Comparison of ENCODE assay signal across 17 cellular contexts in the genomic region with DNA sequence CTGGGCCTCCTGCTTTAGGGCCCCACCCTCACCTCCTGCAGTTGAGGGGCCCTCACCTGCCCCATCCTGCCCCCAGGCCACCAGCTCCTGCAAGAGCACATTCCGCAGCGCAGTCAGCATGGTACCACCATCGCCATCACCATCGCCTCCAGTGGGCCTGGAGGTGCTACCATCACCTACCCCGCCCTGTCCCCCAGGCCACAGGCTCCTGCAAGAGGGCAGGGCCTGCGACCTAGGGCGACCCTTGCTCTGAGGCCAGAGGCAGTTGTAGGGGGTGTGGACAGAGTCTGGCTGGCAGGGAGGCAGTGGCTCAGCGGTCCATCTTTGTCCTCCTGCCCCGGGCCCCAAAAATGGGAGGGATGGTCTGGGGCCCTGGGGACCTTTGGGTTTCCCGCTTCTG. TPM values are rescaled to one million over a fixed set of nuclear protein-coding genes. Genes with fewer than 3 reads are reported as not detected.
DNase-seq lines count a peak whose midpoint lies in the region; ATAC-seq and TF ChIP-seq lines count a peak whose summit lies in the region.
"Had no signal": no experiment of that assay in that cellular context is flagged by ENCODE, and none has a peak within 500 bp of the region (broad histone marks: within the 10 kb centered on the region; RNA-seq: fewer than 3 reads in every experiment).

No MANE protein-coding gene starts in this region.

- no peak overlapping the region for H2BK120ac ChIP-seq in trophoblast cell (ENCODE audit: insufficient read depth, low read length, poor library complexity)

- no peak overlapping the region for H3K27ac ChIP-seq in CD8-positive, alpha-beta memory T cell (ENCODE audit: low read depth, low read length)
- H3K27ac ChIP-seq in ascending aorta (peak overlapping the region; percentile 74 to 80), trophoblast cell (ENCODE audit: low read depth, low read length) (no peak overlapping the region), PC-9 (no peak overlapping the region)
- H3K27ac ChIP-seq: gastrocnemius medialis had no signal

- H3K4me1 Mint-ChIP-seq in CD8-positive, alpha-beta memory T cell = peaks cover 0 to 15% (median 12%) of the 10 kb centered on the region in 3 donors
- peaks cover 21% of the 10 kb centered on the region for H3K4me1 Mint-ChIP-seq in activated naive CD4-positive, alpha-beta T cell treated with anti-CD3 and anti-CD28 coated beads, Interleukin-2, amount 10 ng/mL, durations not matched to agents 7 days and 5 days

- no peak overlapping the region for H3K23ac ChIP-seq in trophoblast cell (ENCODE audit: low read length)

- H3K4me2 ChIP-seq in trophoblast cell (ENCODE audit: low read length) (no peak overlapping the region), PC-9 (no peak overlapping the region)

- H3K4ac ChIP-seq in trophoblast cell (ENCODE audit: low read depth, low read length) = no peak overlapping the region

- peak overlapping the region in 5 of 7 donors; percentile 42 to 71 (median 47) for H3K4me3 Mint-ChIP-seq in CD8-positive, alpha-beta memory T cell
- H3K4me3 Mint-ChIP-seq in activated naive CD4-positive, alpha-beta T cell treated with anti-CD3 and anti-CD28 coated beads, Interleukin-2, amount 10 ng/mL, durations not matched to agents 7 days and 5 days = no peak overlapping the region
- H3K4me3 Mint-ChIP-seq: activated T-helper 1 cell treated with anti-CD3 and anti-CD28 coated beads, Interleukin-12 subunit alpha, Interleukin-12 subunit beta, Interleukin-2, Interleukin-4 antibody, amounts not matched to agents 30 ng/mL and 10 ng/mL and 1 ng/mL, durations not matched to agents 14 hours and 24 hours and 36 hours; HFFc6; nephron progenitor cell had no signal

- H3K4me3 ChIP-seq in CD8-positive, alpha-beta memory T cell (ENCODE audit: low read length) = no peak overlapping the region
- H3K4me3 ChIP-seq in ascending aorta (peak overlapping the region in 1 of 2 donors; percentile 16), trophoblast cell (ENCODE audit: low read depth, low read length) (no peak overlapping the region), PC-9 (no peak overlapping the region)
- H3K4me3 ChIP-seq: SK-N-MC had no signal

- peaks cover 0 to 4% of the 10 kb centered on the region in 2 donors for H3K27me3 Mint-ChIP-seq in CD8-positive, alpha-beta memory T cell
- peaks cover 32% of the 10 kb centered on the region for H3K27me3 Mint-ChIP-seq in activated naive CD4-positive, alpha-beta T cell treated with anti-CD3 and anti-CD28 coated beads, Interleukin-2, amount 10 ng/mL, durations not matched to agents 7 days and 5 days

- H3K4me1 ChIP-seq in CD8-positive, alpha-beta memory T cell (ENCODE audit: insufficient read depth, low read length) = peaks cover 16% of the 10 kb centered on the region
- H3K4me1 ChIP-seq in ascending aorta = peaks cover 4 to 39% of the 10 kb centered on the region in 2 donors
- H3K4me1 ChIP-seq in trophoblast cell (ENCODE audit: control insufficient read depth in 1 of 2, insufficient read depth in 2 of 2, low read length in 2 of 2) = peaks cover 25 to 31% of the 10 kb centered on the region in 2 experiments
- no peaks in the 10 kb centered on the region for H3K4me1 ChIP-seq in PC-9 (replicated peaks; ENCODE audit: insufficient read depth)

- no CpG with 5 or more reads among the region's 10 CpGs for WGBS in trophoblast cell (ENCODE audit: extremely low coverage, insufficient coverage, insufficient read length)

- H3K27me3 ChIP-seq in CD8-positive, alpha-beta memory T cell (ENCODE audit: insufficient read depth, low read length, poor library complexity, severe bottlenecking) = no peaks in the 10 kb centered on the region
- no peaks in the 10 kb centered on the region for H3K27me3 ChIP-seq in ascending aorta
- H3K27me3 ChIP-seq in trophoblast cell (ENCODE audit: insufficient read depth, low read length) = no peaks in the 10 kb centered on the region
- peaks cover 22% of the 10 kb centered on the region; the same call in 1 of the 2 replicates for H3K27me3 ChIP-seq in PC-9 (ENCODE audit: insufficient read depth, low read depth)
- H3K27me3 ChIP-seq: gastrocnemius medialis had no signal

- intact Hi-C loops in ascending aorta (cut with DNase I) = loop anchor here (5.0 to 10.0 kb wide), 2 partner anchors 123 to 901 kb away; partner anchors contain the start of genes CCNQ, EMD and FLNA
- intact Hi-C loops in PC-9 (cut with micrococcal nuclease; ENCODE audit: unreplicated experiment) = no loop called here

- DNase-seq in CD8-positive, alpha-beta memory T cell = no peak
- DNase-seq in ascending aorta (ENCODE audit: low spot score in 2 of 2) = no peak
- DNase-seq in trophoblast cell = peak; percentile 86 to 87
- DNase-seq in activated naive CD4-positive, alpha-beta T cell treated with anti-CD3 and anti-CD28 coated beads, Interleukin-2, amount 10 ng/mL, durations not matched to agents 7 days and 5 days = no peak
- DNase-seq in PC-9 = no peak
- DNase-seq: AML-193, amniotic stem cell, cerebellar nuclear complex, gastrocnemius medialis, NCI-H2029 treated with DMSO at 0.1 percent for 48 hours, NCI-H524, OCI-M1 had no signal

- no peak overlapping the region for H3K27ac Mint-ChIP-seq in CD8-positive, alpha-beta memory T cell
- no peak overlapping the region for H3K27ac Mint-ChIP-seq in activated naive CD4-positive, alpha-beta T cell treated with anti-CD3 and anti-CD28 coated beads, Interleukin-2, amount 10 ng/mL, durations not matched to agents 7 days and 5 days
- H3K27ac Mint-ChIP-seq: activated T-helper 1 cell treated with anti-CD3 and anti-CD28 coated beads, Interleukin-12 subunit alpha, Interleukin-12 subunit beta, Interleukin-2, Interleukin-4 antibody, amounts not matched to agents 30 ng/mL and 10 ng/mL and 1 ng/mL, durations not matched to agents 14 hours and 24 hours and 36 hours; nephron progenitor cell had no signal

- no peak overlapping the region for H2AFZ ChIP-seq in trophoblast cell (ENCODE audit: insufficient read depth, low read length, poor library complexity)
- no peak overlapping the region for H2AFZ ChIP-seq in PC-9

- H3K9me3 ChIP-seq in CD8-positive, alpha-beta memory T cell (ENCODE audit: low read length) = no peaks in the 10 kb centered on the region
- H3K9me3 ChIP-seq in ascending aorta (no peaks in the 10 kb centered on the region), trophoblast cell (ENCODE audit: insufficient read depth, low read depth, low read length) (no peaks in the 10 kb centered on the region), PC-9 (ENCODE audit: insufficient read depth, low read depth) (no peaks in the 10 kb centered on the region)
- H3K9me3 ChIP-seq: gastrocnemius medialis had no signal

- no peak overlapping the region for H2AK5ac ChIP-seq in trophoblast cell (ENCODE audit: low read length)

- H4K12ac ChIP-seq in trophoblast cell (ENCODE audit: low read depth, low read length) = no peak overlapping the region

- no peaks in the 10 kb centered on the region for H3K9me2 ChIP-seq in PC-9 (ENCODE audit: insufficient read depth)

- POLR2A ChIA-PET in CD8-positive, alpha-beta memory T cell (lab: Charles Lee) = no interaction called here
- POLR2A ChIA-PET in PC-9 (lab: Charles Lee; ENCODE audit: unreplicated experiment) = no interaction called here

- H4K20me1 ChIP-seq in PC-9 (ENCODE audit: insufficient read depth) = no peaks in the 10 kb centered on the region

- TF ChIP-seq CTCF in ascending aorta (IDR thresholded peaks at IDR 0.05) (no peak), PC-9 (conservative IDR thresholded peaks at IDR 0.05) (no peak)

- no peak for ATAC-seq in GM19351 (IDR thresholded peaks at IDR 0.05; ENCODE audit: unreplicated experiment)
- ATAC-seq: gastrocnemius medialis had no signal

- no peaks in the 10 kb centered on the region for H3K9me3 Mint-ChIP-seq in CD8-positive, alpha-beta memory T cell
- H3K9me3 Mint-ChIP-seq in activated naive CD4-positive, alpha-beta T cell treated with anti-CD3 and anti-CD28 coated beads, Interleukin-2, amount 10 ng/mL, durations not matched to agents 7 days and 5 days = no peaks in the 10 kb centered on the region
- H3K9me3 Mint-ChIP-seq: activated T-helper 1 cell treated with anti-CD3 and anti-CD28 coated beads, Interleukin-12 subunit alpha, Interleukin-12 subunit beta, Interleukin-2, Interleukin-4 antibody, amounts not matched to agents 30 ng/mL and 10 ng/mL and 1 ng/mL, durations not matched to agents 14 hours and 24 hours and 36 hours; HFFc6 had no signal

- H2BK5ac ChIP-seq in trophoblast cell (ENCODE audit: low read depth, low read length, poor library complexity) = no peak overlapping the region

- H2BK12ac ChIP-seq in trophoblast cell (ENCODE audit: low read length) = no peak overlapping the region

- no peak overlapping the region for H3K9ac ChIP-seq in trophoblast cell (ENCODE audit: low read length)

- H3K79me1 ChIP-seq in trophoblast cell (ENCODE audit: low read length) = peaks cover 21% of the 10 kb centered on the region

- H4K91ac ChIP-seq in trophoblast cell (ENCODE audit: low read depth, low read length) = peak overlapping the region; percentile 39

- no peaks in the 10 kb centered on the region for H3F3A ChIP-seq in PC-9 (ENCODE audit: insufficient read depth, low read depth)

- CTCF ChIA-PET in CD8-positive, alpha-beta memory T cell (lab: Charles Lee) = no interaction called here
- CTCF ChIA-PET in activated naive CD4-positive, alpha-beta T cell treated with anti-CD3 and anti-CD28 coated beads, Interleukin-2, amount 10 ng/mL, durations not matched to agents 7 days and 5 days (lab: Charles Lee) = no interaction called here
- CTCF ChIA-PET in PC-9 (lab: Charles Lee) = no interaction called here

- H3K36me3 ChIP-seq in CD8-positive, alpha-beta memory T cell (ENCODE audit: insufficient read depth, low read length) = no peaks in the 10 kb centered on the region
- H3K36me3 ChIP-seq in ascending aorta (no peaks in the 10 kb centered on the region), trophoblast cell (ENCODE audit: control insufficient read depth in 1 of 2, insufficient read depth in 2 of 2, low read length in 2 of 2) (no peaks in the 10 kb centered on the region), PC-9 (ENCODE audit: low read depth) (no peaks in the 10 kb centered on the region)
- H3K36me3 ChIP-seq: gastrocnemius medialis had no signal

- H3K14ac ChIP-seq in trophoblast cell (ENCODE audit: low read length) = no peak overlapping the region

- no peaks in the 10 kb centered on the region for H3K36me3 Mint-ChIP-seq in CD8-positive, alpha-beta memory T cell
- H3K36me3 Mint-ChIP-seq in activated naive CD4-positive, alpha-beta T cell treated with anti-CD3 and anti-CD28 coated beads, Interleukin-2, amount 10 ng/mL, durations not matched to agents 7 days and 5 days = no peaks in the 10 kb centered on the region

- BruUV-seq in PC-9 (replicated peaks; lab: Mats Ljungman, UMichigan) = no TSS peak

- H3K18ac ChIP-seq in trophoblast cell (ENCODE audit: low read length) = no peak overlapping the region

- no peak overlapping the region for H4K8ac ChIP-seq in trophoblast cell (ENCODE audit: low read depth, low read length)

- H3K79me2 ChIP-seq in trophoblast cell (ENCODE audit: control insufficient read depth, insufficient read depth, low read length, poor library complexity) (no peaks in the 10 kb centered on the region), PC-9 (ENCODE audit: low read depth) (0 out of 2 replicates have a peak, but pooled peaks cover 4% of the 10 kb centered on the region)

RNA-seq across cellular contexts. Expression of gene HAUS7, which starts 3.9 kb away (rescaled TPM):
- 10 to 100 TPM; 70.2 to 73.8 TPM for total RNA-seq in CD8-positive, alpha-beta memory T cell
- 29.9 TPM for polyA plus RNA-seq in CD8-positive, alpha-beta memory T cell
- total RNA-seq in ascending aorta = 22.5 TPM
- polyA plus RNA-seq in trophoblast cell (2013) = 20.9 and 21.1 TPM in 2 replicates
- 29.3 and 33.4 TPM in 2 replicates for total RNA-seq in PC-9 (2021)

RNA-seq across cellular contexts. Expression of gene BGN, which starts 20.5 kb away (rescaled TPM):
- total RNA-seq in CD8-positive, alpha-beta memory T cell = not detected
- not detected for polyA plus RNA-seq in CD8-positive, alpha-beta memory T cell
- total RNA-seq in ascending aorta (1,387 TPM), PC-9 (2021) (0.33 and 0.70 TPM in 2 replicates)
- polyA plus RNA-seq in trophoblast cell (2013) = 47.2 and 52.2 TPM in 2 replicates
- total RNA-seq: activated T-helper 1 cell treated with anti-CD3 and anti-CD28 coated beads, Interleukin-12 subunit alpha, Interleukin-12 subunit beta, Interleukin-2, Interleukin-4 antibody, amounts not matched to agents 30 ng/mL and 10 ng/mL and 1 ng/mL, durations not matched to agents 14 hours and 24 hours and 36 hours had no signal

RNA-seq across cellular contexts. Expression of gene TREX2, which starts 28.4 kb away (rescaled TPM):
- 1 to 10 TPM; 1.9 to 2.3 TPM for total RNA-seq in CD8-positive, alpha-beta memory T cell
- polyA plus RNA-seq in CD8-positive, alpha-beta memory T cell = 0.77 TPM
- total RNA-seq in ascending aorta (0.21 TPM), PC-9 (2021) (2.0 and 2.3 TPM in 2 replicates)
- polyA plus RNA-seq in trophoblast cell (2013) = 0.12 and 0.18 TPM in 2 replicates

RNA-seq across cellular contexts. Expression of gene ATP2B3, which starts 43.2 kb away (rescaled TPM):
- not detected for total RNA-seq in CD8-positive, alpha-beta memory T cell
- not detected for polyA plus RNA-seq in CD8-positive, alpha-beta memory T cell
- total RNA-seq in ascending aorta = 0.32 TPM
- 2.6 and 2.8 TPM in 2 replicates for polyA plus RNA-seq in trophoblast cell (2013)
- not detected in 2 replicates for total RNA-seq in PC-9 (2021)
- total RNA-seq: gastrocnemius medialis, HFFc6 had no signal

Comparison
In these comparisons a context has a peak if more than half of its experiments do, and no peak if none do; other contexts are left out.
1. DNase-seq: peak in trophoblast cell (2 of 2); none in CD8-positive, alpha-beta memory T cell (0 of 5), ascending aorta (0 of 2), activated naive CD4-positive, alpha-beta T cell treated with anti-CD3 and anti-CD28 coated beads, Interleukin-2, amount 10 ng/mL, durations not matched to agents 7 days and 5 days (single experiment) and PC-9 (0 of 2).
2. H3K27ac ChIP-seq: peak in ascending aorta (2 of 2); none in CD8-positive, alpha-beta memory T cell (single experiment), trophoblast cell (single experiment) and PC-9 (single experiment).
3. RNA of gene BGN, which starts 20.5 kb away (total RNA-seq): 1,387 TPM in ascending aorta (single experiment); 0.33 to 0.70 TPM in PC-9 and not detected in CD8-positive, alpha-beta memory T cell; every median in the first group is over 100 times any median in the second.